16 cellular contexts compared by ENCODE assay signal in the genomic region with DNA sequence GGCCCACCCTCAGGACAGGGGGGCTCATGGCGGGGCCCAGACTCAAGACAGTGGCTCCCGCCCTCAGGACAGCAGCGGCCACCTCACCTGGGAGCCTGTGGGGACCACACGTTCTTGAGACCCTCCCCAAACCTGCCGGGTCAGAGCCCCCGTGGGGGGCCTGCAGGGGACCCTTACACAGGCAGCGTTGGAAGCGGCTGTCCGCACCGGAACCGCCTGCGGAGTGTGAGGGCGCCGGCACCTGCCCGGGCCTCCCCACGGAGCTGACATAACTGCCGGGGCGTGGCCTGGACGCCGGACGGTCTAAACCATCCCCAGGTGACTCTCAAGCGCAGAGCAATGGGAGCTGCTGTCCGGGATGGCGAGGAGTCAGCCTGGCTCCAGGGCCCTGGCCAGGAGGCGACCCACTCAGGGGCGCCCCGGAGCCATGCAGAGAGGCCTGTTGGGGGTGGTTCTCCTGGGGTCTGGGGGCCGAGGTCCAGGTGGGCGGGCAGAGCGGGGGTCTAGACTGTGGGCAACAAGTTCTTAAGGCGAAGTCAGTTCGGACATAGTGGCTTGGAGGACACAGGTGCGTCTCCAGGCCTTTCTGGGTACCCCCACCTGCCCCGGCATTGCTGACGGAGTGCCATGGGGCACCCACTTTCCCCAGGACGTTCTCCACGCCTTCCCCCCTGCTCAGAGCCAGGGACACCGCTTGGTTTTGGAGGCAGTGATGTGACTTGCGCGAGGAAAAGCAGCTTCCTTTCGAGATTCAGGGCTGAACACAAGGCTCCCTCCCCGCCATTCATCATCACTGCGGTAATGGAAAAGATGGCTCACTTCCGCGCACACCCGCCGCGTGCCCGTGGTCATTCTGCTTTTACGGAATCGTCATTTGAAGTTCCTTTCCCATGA. TPM values are rescaled to one million over a fixed set of nuclear protein-coding genes. Genes with fewer than 3 reads are reported as not detected.
"Had no signal": no experiment of that assay in that cellular context is flagged by ENCODE, and none has a peak within 500 bp of the region (broad histone marks: within the 10 kb centered on the region; RNA-seq: fewer than 3 reads in every experiment).

No MANE protein-coding gene starts in this region.

- H3K9me3 Mint-ChIP-seq: activated naive CD4-positive, alpha-beta T cell treated with anti-CD3 and anti-CD28 coated beads, Interleukin-2, amount 50 U/mL, for 24 hours had no signal

- H3K4me2 ChIP-seq: smooth muscle cell had no signal

- ATAC-seq: left lobe of liver, upper lobe of right lung had no signal

- H3K36me3 Mint-ChIP-seq: activated naive CD4-positive, alpha-beta T cell treated with anti-CD3 and anti-CD28 coated beads, Interleukin-2, amount 50 U/mL, for 24 hours had no signal

- H3K4me1 Mint-ChIP-seq: activated CD4-positive, alpha-beta T cell treated with anti-CD3 and anti-CD28 coated beads, Interleukin-2, amount 10 ng/mL, durations not matched to agents 7 days and 5 days; activated naive CD4-positive, alpha-beta T cell treated with anti-CD3 and anti-CD28 coated beads, Interleukin-2, amount 50 U/mL, for 24 hours; neural crest cell had no signal

- H3K4me3 ChIP-seq: esophagus squamous epithelium, smooth muscle cell, upper lobe of right lung had no signal

- H3K4me3 Mint-ChIP-seq: activated CD4-positive, alpha-beta T cell treated with anti-CD3 and anti-CD28 coated beads, Interleukin-2, amount 10 ng/mL, durations not matched to agents 7 days and 5 days; activated naive CD4-positive, alpha-beta T cell treated with anti-CD3 and anti-CD28 coated beads, Interleukin-2, amount 50 U/mL, for 24 hours; neural crest cell had no signal

- H3K27me3 Mint-ChIP-seq: activated CD4-positive, alpha-beta T cell treated with anti-CD3 and anti-CD28 coated beads, Interleukin-2, amount 10 ng/mL, durations not matched to agents 7 days and 5 days had no signal

- H3K27me3 ChIP-seq: upper lobe of right lung had no signal

- H3K4me1 ChIP-seq: esophagus squamous epithelium, upper lobe of right lung had no signal

- H3K36me3 ChIP-seq: esophagus squamous epithelium, upper lobe of right lung had no signal

- H3K9me3 ChIP-seq: upper lobe of right lung had no signal

- H3K27ac Mint-ChIP-seq: activated CD4-positive, alpha-beta T cell treated with anti-CD3 and anti-CD28 coated beads, Interleukin-2, amount 10 ng/mL, durations not matched to agents 7 days and 5 days; activated naive CD4-positive, alpha-beta T cell treated with anti-CD3 and anti-CD28 coated beads, Interleukin-2, amount 50 U/mL, for 24 hours; activated T-helper 2 cell treated with anti-CD3 and anti-CD28 coated beads, Interferon-gamma antibody, Interleukin-2, Interleukin-4, amounts not matched to agents 10 μg/mL and 5 μg/mL and 100 μg/mL, durations not matched to agents 14 hours and 24 hours and 36 hours had no signal

- H3K27ac ChIP-seq: esophagus squamous epithelium, upper lobe of right lung had no signal

- DNase-seq: activated CD4-positive, alpha-beta T cell treated with anti-CD3 and anti-CD28 coated beads, Interleukin-2, amount 10 ng/mL, durations not matched to agents 7 days and 5 days; activated CD4-positive, CD25-positive, alpha-beta regulatory T cell; activated T-cell treated with anti-CD3 and anti-CD28 coated beads for 4 hours; esophagus squamous epithelium; foreskin fibroblast; mesendoderm; stimulated activated CD4-positive, alpha-beta T cell treated with anti-CD3 and anti-CD28 coated beads, Interleukin-1b, Interleukin-23, amount 100 ng/mL, for 48 hours; stimulated activated naive CD4-positive, alpha-beta T cell treated with Interleukin-2 at 50 U/mL for 16 hours; upper lobe of right lung had no signal

RNA-seq across cellular contexts. Expression of a gene that starts 23.2 kb away (rescaled TPM):
- total RNA-seq: activated CD4-positive, alpha-beta T cell treated with anti-CD3 and anti-CD28 coated beads, Interleukin-2, amount 10 ng/mL, durations not matched to agents 7 days and 5 days; activated CD8-positive, alpha-beta memory T cell treated with anti-CD3 and anti-CD28 coated beads for 36 hours; activated T-helper 2 cell treated with anti-CD3 and anti-CD28 coated beads, Interferon-gamma antibody, Interleukin-2, Interleukin-4, amounts not matched to agents 10 μg/mL and 5 μg/mL and 100 μg/mL, durations not matched to agents 14 hours and 24 hours and 36 hours; esophagus squamous epithelium; left lobe of liver; smooth muscle cell; T-helper 2 cell treated with Interferon-gamma antibody and Interleukin-4, amounts not matched to agents 100 ng/mL and 5 ng/mL, for 36 hours had no signal
